ENCODE assay signal across 1 cellular context in genomic region chr13:93217701-93218100, GRCh38.
TF ChIP-seq lines count a peak whose summit lies in the region.

No MANE protein-coding gene starts in this region.

TF ChIP-seq in WTC11, 78 proteins besides CTCF, POLR2A, EP300 and RAD21 (continued from another document):
- TF ChIP-seq ESRRA (CRISPR knock-in tag; IDR thresholded peaks at IDR 0.05; ENCODE audit: borderline replicate concordance) (no peak), ZNF138 (CRISPR knock-in tag; conservative IDR thresholded peaks at IDR 0.05) (no peak), USF2 (CRISPR knock-in tag; IDR thresholded peaks at IDR 0.05) (no peak), ZNF396 (CRISPR knock-in tag; IDR thresholded peaks at IDR 0.05; ENCODE audit: borderline replicate concordance) (no peak), NFATC4 (CRISPR knock-in tag; IDR thresholded peaks at IDR 0.05) (no peak)
TF ChIP-seq in WTC11: peak in this region for 0.
